ENCODE assay signal across 1 cellular context in genomic region chr6:28727559-28728211, GRCh38.
TF ChIP-seq lines count a peak whose summit lies in the region.

No MANE protein-coding gene starts in this region.

TF ChIP-seq in K562, 482 proteins besides CTCF, POLR2A, EP300 and RAD21 (continued from another document and continues in another):
- TF ChIP-seq MTA1 (IDR thresholded peaks at IDR 0.05; ENCODE audit: borderline replicate concordance) (peak; percentile 48; the same call in 1 of the 2 replicates), ZNF384 (IDR thresholded peaks at IDR 0.05; ENCODE audit: low read depth, low read length) (no peak), CTBP1 (IDR thresholded peaks at IDR 0.05; ENCODE audit: borderline replicate concordance) (peak; percentile 28; the same call in 1 of the 2 replicates), ZBTB5 (IDR thresholded peaks at IDR 0.05) (no peak), GABPB1 (CRISPR knock-in tag; IDR thresholded peaks at IDR 0.05) (no peak), MCM2 (IDR thresholded peaks at IDR 0.05; ENCODE audit: low read depth) (no peak), PHF8 (IDR thresholded peaks at IDR 0.05; ENCODE audit: borderline replicate concordance, low read length) (peak; percentile 9; the same call in 1 of the 2 replicates), HLTF (IDR thresholded peaks at IDR 0.05) (no peak), NFYB (IDR thresholded peaks at IDR 0.05; ENCODE audit: extremely low read depth, insufficient read length) (no peak), ZKSCAN1 (IDR thresholded peaks at IDR 0.05; ENCODE audit: low read depth, low read length) (no peak), SRSF1 (IDR thresholded peaks at IDR 0.05; ENCODE audit: low read depth, low read length) (no peak), ZNF395 (CRISPR knock-in tag; IDR thresholded peaks at IDR 0.05) (no peak), ZNF766 (CRISPR knock-in tag; conservative IDR thresholded peaks at IDR 0.05) (no peak; the same call in 1 of the 2 replicates), THRA (IDR thresholded peaks at IDR 0.05) (no peak), CREBBP (IDR thresholded peaks at IDR 0.05; ENCODE audit: low read depth, low read length) (no peak), GTF2E2 (tag; IDR thresholded peaks at IDR 0.05) (0 out of 2 replicates have a peak, but pooled peaks have one; percentile 21), NONO (IDR thresholded peaks at IDR 0.05; ENCODE audit: low read depth in 2 of 2, low read length in 1 of 2) (no peak), NFE2L1 (tag; IDR thresholded peaks at IDR 0.05; ENCODE audit: borderline replicate concordance, low read depth) (no peak), ADNP (tag; IDR thresholded peaks at IDR 0.05) (peak; percentile 49; the same call in 1 of the 2 replicates), POLR2B (IDR thresholded peaks at IDR 0.05; ENCODE audit: low read depth, partially characterized antibody) (no peak), PHTF2 (CRISPR knock-in tag; IDR thresholded peaks at IDR 0.05) (no peak), CSDE1 (IDR thresholded peaks at IDR 0.05) (no peak), KLF1 (tag; IDR thresholded peaks at IDR 0.05) (no peak), CGGBP1 (CRISPR knock-in tag; IDR thresholded peaks at IDR 0.05) (no peak), SOX6 (IDR thresholded peaks at IDR 0.05) (0 out of 2 replicates have a peak, but pooled peaks have one; percentile 9), HDAC1 (IDR thresholded peaks at IDR 0.05) (peak in 1 of 2 experiments; percentile 66; a peak in 2 of 4 replicates), KDM5B (IDR thresholded peaks at IDR 0.05; ENCODE audit: insufficient replicate concordance, low read depth, low read length) (peak; percentile 22), ELF1 (tag; IDR thresholded peaks at IDR 0.05) (0 out of 2 replicates have a peak, but pooled peaks have one; percentile 25), NELFE (IDR thresholded peaks at IDR 0.05; ENCODE audit: insufficient read depth, insufficient read length) (no peak), ZBTB43 (CRISPR knock-in tag; IDR thresholded peaks at IDR 0.05) (no peak), CXXC5 (CRISPR knock-in tag; IDR thresholded peaks at IDR 0.05) (0 out of 2 replicates have a peak, but pooled peaks have one; percentile 0), EGR1 (conservative IDR thresholded peaks at IDR 0.05) (no peak), ZNF165 (CRISPR knock-in tag; IDR thresholded peaks at IDR 0.05; ENCODE audit: borderline replicate concordance) (no peak), ZNF592 (IDR thresholded peaks at IDR 0.05) (0 out of 2 replicates have a peak, but pooled peaks have one; percentile 55), RUNX1 (IDR thresholded peaks at IDR 0.05; ENCODE audit: low read depth) (no peak), KAT2B (IDR thresholded peaks at IDR 0.05; ENCODE audit: low read depth, low read length) (no peak), FOXK1 (CRISPR knock-in tag; IDR thresholded peaks at IDR 0.05; ENCODE audit: borderline replicate concordance) (no peak), GTF2B (IDR thresholded peaks at IDR 0.05; ENCODE audit: extremely low read depth, insufficient read length) (no peak), CHD7 (IDR thresholded peaks at IDR 0.05; ENCODE audit: low read depth, low read length) (no peak), TRIM24 (IDR thresholded peaks at IDR 0.05) (no peak), ZNF316 (IDR thresholded peaks at IDR 0.05) (peak; percentile 53)
